18 cellular contexts compared by ENCODE assay signal in genomic region chr3:196075013-196075412, GRCh38.
"Had no signal": no experiment of that assay in that cellular context is flagged by ENCODE, and none has a peak within 500 bp of the region (broad histone marks: within the 10 kb centered on the region; RNA-seq: fewer than 3 reads in every experiment).

No MANE protein-coding gene starts in this region.

- H3K27me3 Mint-ChIP-seq: activated CD4-positive, alpha-beta T cell treated with anti-CD3 and anti-CD28 coated beads, Interleukin-2, amount 10 ng/mL, durations not matched to agents 24 days and 14 days had no signal

- ATAC-seq: gastroesophageal sphincter; heart left ventricle; stimulated activated naive CD8-positive, alpha-beta T cell treated with anti-CD3 and anti-CD28 coated beads, Interleukin-15, Interleukin-2, amounts not matched to agents 100 U/mL and 50 U/mL, for 24 hours had no signal

- H3K4me3 Mint-ChIP-seq: activated CD4-positive, alpha-beta T cell treated with anti-CD3 and anti-CD28 coated beads, Interleukin-2, amount 10 ng/mL, durations not matched to agents 24 days and 14 days; nephron progenitor cell had no signal

- H3K9me3 Mint-ChIP-seq: activated CD4-positive, alpha-beta T cell treated with anti-CD3 and anti-CD28 coated beads, Interleukin-2, amount 10 ng/mL, durations not matched to agents 24 days and 14 days; activated T-helper 1 cell treated with anti-CD3 and anti-CD28 coated beads, Interleukin-12 subunit alpha, Interleukin-12 subunit beta, Interleukin-2, Interleukin-4 antibody, amounts not matched to agents 30 ng/mL and 10 ng/mL and 1 ng/mL, durations not matched to agents 14 hours and 24 hours and 36 hours; nephron progenitor cell had no signal

- DNase-seq: activated CD4-positive, alpha-beta T cell treated with anti-CD3 and anti-CD28 coated beads, Interleukin-2, amount 10 ng/mL, durations not matched to agents 24 days and 14 days; activated CD4-positive, CD25-positive, alpha-beta regulatory T cell; activated CD8-positive, alpha-beta memory T cell treated with anti-CD3 and anti-CD28 coated beads, Interleukin-2, amount 50 U/mL, for 4 hours; activated naive CD4-positive, alpha-beta T cell treated with anti-CD3 and anti-CD28 coated beads, Interleukin-2, amount 50 U/mL, for 16 hours; effector CD4-positive, alpha-beta T cell; heart left ventricle; kidney glomerular epithelial cell; left ventricle myocardium inferior; mammary epithelial cell; nephron progenitor cell; nucleus accumbens; retina; stimulated activated naive CD8-positive, alpha-beta T cell treated with anti-CD3 and anti-CD28 coated beads, Interleukin-15, Interleukin-2, amounts not matched to agents 100 U/mL and 50 U/mL, for 24 hours; substantia nigra; T1000; tibial artery had no signal
